17 cellular contexts compared by ENCODE assay signal in the genomic region with DNA sequence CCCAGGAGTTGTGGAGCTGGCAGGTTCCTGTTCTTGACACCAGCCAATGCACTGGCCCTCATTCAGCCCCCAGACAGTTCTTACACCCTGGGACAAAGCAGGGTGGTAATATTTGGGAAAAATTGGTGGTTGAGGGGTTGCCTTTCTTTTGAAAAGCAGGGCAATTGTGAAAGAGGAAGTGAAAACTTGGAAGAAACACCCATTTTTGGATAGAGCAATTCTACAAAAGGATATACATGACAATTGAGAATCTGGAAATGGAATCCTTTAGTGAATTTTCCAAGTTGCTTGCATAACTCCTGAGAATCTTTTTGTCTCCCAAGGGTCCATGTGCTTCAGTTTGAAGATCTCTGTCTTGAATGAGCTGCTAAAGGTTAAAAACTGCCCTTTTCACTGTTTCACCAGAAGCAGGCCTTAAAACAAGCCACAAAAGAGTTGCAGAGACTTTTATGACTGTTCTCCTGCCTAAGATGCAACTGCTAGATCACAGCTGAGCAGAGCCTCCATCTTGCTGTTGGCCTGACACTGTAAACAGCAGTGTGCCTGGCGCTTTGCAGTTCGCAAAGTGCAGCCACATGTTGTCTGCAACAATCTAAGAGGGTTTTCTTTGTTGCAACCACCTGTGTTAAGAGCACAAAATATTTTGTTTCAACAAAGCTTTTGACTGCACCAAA. TPM values are rescaled to one million over a fixed set of nuclear protein-coding genes. Genes with fewer than 3 reads are reported as not detected.
"Had no signal": no experiment of that assay in that cellular context is flagged by ENCODE, and none has a peak within 500 bp of the region (broad histone marks: within the 10 kb centered on the region; RNA-seq: fewer than 3 reads in every experiment).

No MANE protein-coding gene starts in this region.

- ATAC-seq: activated CD4-positive, alpha-beta T cell treated with anti-CD3 and anti-CD28 coated beads for 36 hours; activated CD8-positive, alpha-beta T cell treated with anti-CD3 and anti-CD28 coated beads, Interleukin-2, amount 10 ng/mL, durations not matched to agents 7 days and 5 days; natural killer cell treated with Interleukin-12 subunit alpha and Interleukin-12 subunit beta and Interleukin-15 and Interleukin-18, amount 100 ng/mL, for 72 hours; upper lobe of right lung had no signal

- DNase-seq: activated CD4-positive, alpha-beta T cell treated with anti-CD3 and anti-CD28 coated beads for 36 hours; activated CD8-positive, alpha-beta memory T cell treated with anti-CD3 and anti-CD28 coated beads, Interleukin-2, amount 50 U/mL, for 48 hours; activated CD8-positive, alpha-beta T cell treated with anti-CD3 and anti-CD28 coated beads, Interleukin-2, amount 10 ng/mL, durations not matched to agents 7 days and 5 days; activated naive CD8-positive, alpha-beta T cell treated with anti-CD3 and anti-CD28 coated beads, Interleukin-2, amount 10 ng/mL, durations not matched to agents 7 days and 5 days; anterior cingulate cortex; dermis blood vessel endothelial cell; erythroblast; foreskin fibroblast; glutamatergic neuron; sigmoid colon; stimulated activated CD4-positive, alpha-beta T cell treated with anti-CD3 and anti-CD28 coated beads, Interleukin-2, amount 100 ng/mL, for 48 hours; T1000; upper lobe of right lung; WERI-Rb-1 had no signal

- H3K36me3 ChIP-seq: prostate gland, sigmoid colon, upper lobe of right lung, WERI-Rb-1 had no signal

- H3K27ac Mint-ChIP-seq: activated CD4-positive, alpha-beta T cell treated with anti-CD3 and anti-CD28 coated beads for 36 hours; activated CD8-positive, alpha-beta T cell treated with anti-CD3 and anti-CD28 coated beads, Interleukin-2, amount 10 ng/mL, durations not matched to agents 7 days and 5 days; activated naive CD8-positive, alpha-beta T cell treated with anti-CD3 and anti-CD28 coated beads, Interleukin-2, amount 10 ng/mL, durations not matched to agents 7 days and 5 days; natural killer cell treated with Interleukin-12 subunit alpha and Interleukin-12 subunit beta and Interleukin-15 and Interleukin-18, amount 100 ng/mL, for 72 hours; stimulated activated naive CD8-positive, alpha-beta T cell treated with anti-CD3 and anti-CD28 coated beads, Interleukin-15, Interleukin-2, amounts not matched to agents 100 ng/mL and 50 ng/mL, for 24 hours had no signal

- H3K4me3 Mint-ChIP-seq: activated CD4-positive, alpha-beta T cell treated with anti-CD3 and anti-CD28 coated beads for 36 hours; activated CD8-positive, alpha-beta T cell treated with anti-CD3 and anti-CD28 coated beads, Interleukin-2, amount 10 ng/mL, durations not matched to agents 7 days and 5 days; activated naive CD8-positive, alpha-beta T cell treated with anti-CD3 and anti-CD28 coated beads, Interleukin-2, amount 10 ng/mL, durations not matched to agents 7 days and 5 days; natural killer cell treated with Interleukin-12 subunit alpha and Interleukin-12 subunit beta and Interleukin-15 and Interleukin-18, amount 100 ng/mL, for 72 hours; stimulated activated naive CD8-positive, alpha-beta T cell treated with anti-CD3 and anti-CD28 coated beads, Interleukin-15, Interleukin-2, amounts not matched to agents 100 ng/mL and 50 ng/mL, for 24 hours had no signal

- H3K9me3 Mint-ChIP-seq: natural killer cell treated with Interleukin-12 subunit alpha and Interleukin-12 subunit beta and Interleukin-15 and Interleukin-18, amount 100 ng/mL, for 72 hours had no signal

- H3K4me3 ChIP-seq: prostate gland, sigmoid colon, upper lobe of right lung had no signal

- H3K27ac ChIP-seq: prostate gland, upper lobe of right lung, WERI-Rb-1 had no signal

- H3K4me1 Mint-ChIP-seq: activated CD4-positive, alpha-beta T cell treated with anti-CD3 and anti-CD28 coated beads for 36 hours; activated naive CD8-positive, alpha-beta T cell treated with anti-CD3 and anti-CD28 coated beads, Interleukin-2, amount 10 ng/mL, durations not matched to agents 7 days and 5 days had no signal

- H3K4me1 ChIP-seq: prostate gland, sigmoid colon, upper lobe of right lung had no signal

- H3K9me3 ChIP-seq: prostate gland, sigmoid colon, upper lobe of right lung had no signal

- H3K36me3 Mint-ChIP-seq: activated naive CD8-positive, alpha-beta T cell treated with anti-CD3 and anti-CD28 coated beads, Interleukin-2, amount 10 ng/mL, durations not matched to agents 7 days and 5 days; natural killer cell treated with Interleukin-12 subunit alpha and Interleukin-12 subunit beta and Interleukin-15 and Interleukin-18, amount 100 ng/mL, for 72 hours had no signal

- H3K27me3 ChIP-seq: sigmoid colon, upper lobe of right lung had no signal

RNA-seq across cellular contexts. Expression of a gene that starts 11.8 kb away (rescaled TPM):
- total RNA-seq: activated CD4-positive, alpha-beta T cell treated with anti-CD3 and anti-CD28 coated beads for 36 hours; activated CD8-positive, alpha-beta T cell treated with anti-CD3 and anti-CD28 coated beads, Interleukin-2, amount 10 ng/mL, durations not matched to agents 7 days and 5 days; activated naive CD8-positive, alpha-beta T cell treated with anti-CD3 and anti-CD28 coated beads, Interleukin-2, amount 10 ng/mL, durations not matched to agents 7 days and 5 days had no signal

RNA-seq across cellular contexts. Expression of a gene that starts 12.2 kb away (rescaled TPM):
- total RNA-seq: activated CD4-positive, alpha-beta T cell treated with anti-CD3 and anti-CD28 coated beads for 36 hours; activated CD8-positive, alpha-beta T cell treated with anti-CD3 and anti-CD28 coated beads, Interleukin-2, amount 10 ng/mL, durations not matched to agents 7 days and 5 days; activated naive CD8-positive, alpha-beta T cell treated with anti-CD3 and anti-CD28 coated beads, Interleukin-2, amount 10 ng/mL, durations not matched to agents 7 days and 5 days had no signal
